ENCODE assay signal across 2 cellular contexts in the genomic region with DNA sequence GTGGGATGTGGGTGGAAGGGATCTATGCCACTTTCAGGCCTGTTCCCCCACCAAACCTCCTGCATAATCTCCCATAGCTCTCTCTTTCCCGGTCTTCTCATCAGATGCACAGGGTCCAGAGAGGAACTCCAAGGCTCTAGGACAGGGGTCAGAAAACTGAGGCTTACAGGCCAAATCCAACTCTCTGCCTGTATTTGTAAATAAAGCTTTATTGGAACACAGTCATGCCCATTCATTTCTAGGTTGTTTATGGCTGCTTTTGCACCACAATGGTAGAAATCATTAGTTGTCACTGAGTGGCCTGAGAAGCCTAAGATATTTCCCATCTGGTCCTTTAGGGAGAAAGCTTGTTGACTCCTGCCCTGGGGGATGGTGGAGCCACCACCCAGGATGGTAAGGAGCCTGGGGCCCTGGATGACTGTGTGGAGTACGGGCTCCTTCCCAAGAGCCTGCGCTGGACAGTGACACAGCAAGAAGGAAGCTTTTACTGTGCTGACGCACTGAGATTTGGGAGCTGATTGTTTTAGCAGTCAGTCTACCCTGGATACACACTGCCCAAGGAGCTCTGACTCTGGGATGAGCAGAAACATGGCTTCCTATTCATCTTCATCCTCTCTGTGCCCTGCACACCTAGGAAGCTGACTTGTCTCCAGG.
TF ChIP-seq lines count a peak whose summit lies in the region.

No MANE protein-coding gene starts in this region.

TF ChIP-seq in SK-N-SH, 30 proteins besides CTCF, POLR2A, EP300 and RAD21:
- TF ChIP-seq, protein P1, sequence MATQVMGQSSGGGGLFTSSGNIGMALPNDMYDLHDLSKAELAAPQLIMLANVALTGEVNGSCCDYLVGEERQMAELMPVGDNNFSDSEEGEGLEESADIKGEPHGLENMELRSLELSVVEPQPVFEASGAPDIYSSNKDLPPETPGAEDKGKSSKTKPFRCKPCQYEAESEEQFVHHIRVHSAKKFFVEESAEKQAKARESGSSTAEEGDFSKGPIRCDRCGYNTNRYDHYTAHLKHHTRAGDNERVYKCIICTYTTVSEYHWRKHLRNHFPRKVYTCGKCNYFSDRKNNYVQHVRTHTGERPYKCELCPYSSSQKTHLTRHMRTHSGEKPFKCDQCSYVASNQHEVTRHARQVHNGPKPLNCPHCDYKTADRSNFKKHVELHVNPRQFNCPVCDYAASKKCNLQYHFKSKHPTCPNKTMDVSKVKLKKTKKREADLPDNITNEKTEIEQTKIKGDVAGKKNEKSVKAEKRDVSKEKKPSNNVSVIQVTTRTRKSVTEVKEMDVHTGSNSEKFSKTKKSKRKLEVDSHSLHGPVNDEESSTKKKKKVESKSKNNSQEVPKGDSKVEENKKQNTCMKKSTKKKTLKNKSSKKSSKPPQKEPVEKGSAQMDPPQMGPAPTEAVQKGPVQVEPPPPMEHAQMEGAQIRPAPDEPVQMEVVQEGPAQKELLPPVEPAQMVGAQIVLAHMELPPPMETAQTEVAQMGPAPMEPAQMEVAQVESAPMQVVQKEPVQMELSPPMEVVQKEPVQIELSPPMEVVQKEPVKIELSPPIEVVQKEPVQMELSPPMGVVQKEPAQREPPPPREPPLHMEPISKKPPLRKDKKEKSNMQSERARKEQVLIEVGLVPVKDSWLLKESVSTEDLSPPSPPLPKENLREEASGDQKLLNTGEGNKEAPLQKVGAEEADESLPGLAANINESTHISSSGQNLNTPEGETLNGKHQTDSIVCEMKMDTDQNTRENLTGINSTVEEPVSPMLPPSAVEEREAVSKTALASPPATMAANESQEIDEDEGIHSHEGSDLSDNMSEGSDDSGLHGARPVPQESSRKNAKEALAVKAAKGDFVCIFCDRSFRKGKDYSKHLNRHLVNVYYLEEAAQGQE (IDR thresholded peaks at IDR 0.05; ENCODE audit: low read depth, low read length): 0 out of 2 replicates have a peak, but pooled peaks have one; percentile 20
- TF ChIP-seq YY1 (IDR thresholded peaks at IDR 0.05; ENCODE audit: low read depth): no peak

TF ChIP-seq in K562, 482 proteins besides CTCF, POLR2A, EP300 and RAD21:
- TF ChIP-seq, protein P2, sequence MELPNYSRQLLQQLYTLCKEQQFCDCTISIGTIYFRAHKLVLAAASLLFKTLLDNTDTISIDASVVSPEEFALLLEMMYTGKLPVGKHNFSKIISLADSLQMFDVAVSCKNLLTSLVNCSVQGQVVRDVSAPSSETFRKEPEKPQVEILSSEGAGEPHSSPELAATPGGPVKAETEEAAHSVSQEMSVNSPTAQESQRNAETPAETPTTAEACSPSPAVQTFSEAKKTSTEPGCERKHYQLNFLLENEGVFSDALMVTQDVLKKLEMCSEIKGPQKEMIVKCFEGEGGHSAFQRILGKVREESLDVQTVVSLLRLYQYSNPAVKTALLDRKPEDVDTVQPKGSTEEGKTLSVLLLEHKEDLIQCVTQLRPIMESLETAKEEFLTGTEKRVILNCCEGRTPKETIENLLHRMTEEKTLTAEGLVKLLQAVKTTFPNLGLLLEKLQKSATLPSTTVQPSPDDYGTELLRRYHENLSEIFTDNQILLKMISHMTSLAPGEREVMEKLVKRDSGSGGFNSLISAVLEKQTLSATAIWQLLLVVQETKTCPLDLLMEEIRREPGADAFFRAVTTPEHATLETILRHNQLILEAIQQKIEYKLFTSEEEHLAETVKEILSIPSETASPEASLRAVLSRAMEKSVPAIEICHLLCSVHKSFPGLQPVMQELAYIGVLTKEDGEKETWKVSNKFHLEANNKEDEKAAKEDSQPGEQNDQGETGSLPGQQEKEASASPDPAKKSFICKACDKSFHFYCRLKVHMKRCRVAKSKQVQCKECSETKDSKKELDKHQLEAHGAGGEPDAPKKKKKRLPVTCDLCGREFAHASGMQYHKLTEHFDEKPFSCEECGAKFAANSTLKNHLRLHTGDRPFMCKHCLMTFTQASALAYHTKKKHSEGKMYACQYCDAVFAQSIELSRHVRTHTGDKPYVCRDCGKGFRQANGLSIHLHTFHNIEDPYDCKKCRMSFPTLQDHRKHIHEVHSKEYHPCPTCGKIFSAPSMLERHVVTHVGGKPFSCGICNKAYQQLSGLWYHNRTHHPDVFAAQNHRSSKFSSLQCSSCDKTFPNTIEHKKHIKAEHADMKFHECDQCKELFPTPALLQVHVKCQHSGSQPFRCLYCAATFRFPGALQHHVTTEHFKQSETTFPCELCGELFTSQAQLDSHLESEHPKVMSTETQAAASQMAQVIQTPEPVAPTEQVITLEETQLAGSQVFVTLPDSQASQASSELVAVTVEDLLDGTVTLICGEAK (IDR thresholded peaks at IDR 0.05): peak; percentile 90
- TF ChIP-seq, protein P2 (CRISPR knock-in tag; IDR thresholded peaks at IDR 0.05): peak; percentile 68
- TF ChIP-seq NFE2 (IDR thresholded peaks at IDR 0.05; ENCODE audit: low read depth): 0 out of 2 replicates have a peak, but pooled peaks have one; percentile 5
- no peak for TF ChIP-seq CBX8 (IDR thresholded peaks at IDR 0.05; ENCODE audit: borderline replicate concordance, extremely low read depth, low read depth, low read length, poor library complexity, severe bottlenecking)
TF ChIP-seq in K562: peak in this region for 2.
